8 cellular contexts compared by ENCODE assay signal in the genomic region with DNA sequence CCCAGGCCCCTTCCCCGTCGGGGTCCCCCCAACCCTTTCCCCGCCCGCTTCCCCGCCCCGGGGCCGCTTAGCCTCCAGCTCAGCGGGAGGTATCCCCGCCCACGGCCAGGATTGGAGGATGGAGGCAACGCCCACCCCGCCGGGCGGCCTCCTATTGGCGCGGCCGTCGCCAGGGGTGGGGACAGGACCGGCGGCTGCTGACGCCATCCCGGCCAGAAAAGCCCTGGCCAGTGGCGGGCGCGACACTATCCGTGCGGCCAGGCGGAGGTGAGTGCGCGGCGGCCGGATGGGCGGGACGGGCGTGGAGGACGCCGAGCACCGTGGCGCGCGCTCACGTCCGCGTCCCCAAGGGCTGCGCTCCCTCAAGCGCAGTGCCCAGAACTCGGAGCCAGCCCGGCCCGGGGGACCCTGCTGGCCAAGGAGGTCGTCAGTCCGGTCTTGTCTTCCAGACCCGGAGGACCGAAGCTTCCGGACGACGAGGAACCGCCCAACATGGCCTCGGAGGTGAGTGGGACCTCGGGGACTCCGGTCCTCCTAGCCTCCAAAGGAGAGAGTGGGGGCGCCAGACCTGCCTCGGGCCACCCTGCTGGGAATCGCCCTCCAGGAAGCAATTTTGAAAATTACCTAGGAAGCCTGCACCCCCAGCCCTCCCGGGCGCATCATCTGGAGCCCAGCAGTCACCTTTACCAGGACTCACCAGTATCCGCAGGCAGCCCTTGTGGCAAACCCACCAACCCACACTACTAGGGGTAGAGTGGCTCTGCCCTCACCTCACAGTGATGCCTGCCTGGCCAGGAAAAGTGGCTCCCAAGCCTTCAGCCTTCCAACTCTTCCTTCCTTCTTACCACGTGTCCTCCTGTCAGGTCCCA. TPM values are rescaled to one million over a fixed set of nuclear protein-coding genes. Genes with fewer than 3 reads are reported as not detected.
DNase-seq lines count a peak whose midpoint lies in the region; ATAC-seq, FAIRE-seq and TF ChIP-seq lines count a peak whose summit lies in the region.

TSS of gene ASL (plus strand) at position 230 of the 869 bp plus-strand sequence. CDS start at position 493, 263 bp downstream.

- H3K4me1 ChIP-seq in A549 (peaks cover 9% of the 10 kb centered on the region), skeletal muscle tissue (ENCODE audit: control insufficient read depth in 3 of 3, insufficient read depth in 3 of 3, low read length in 3 of 3) (peaks cover 9 to 13% (median 11%) of the 10 kb centered on the region in 3 donors)

- H3K4me3 ChIP-seq in A549 (peak within 1 kb of the TSS; percentile 69), iPS-18c (ENCODE audit: insufficient read depth, low read depth, low read length) (peak within 1 kb of the TSS; percentile 94), skeletal muscle tissue (ENCODE audit: low read length in 3 of 3) (peak within 1 kb of the TSS; percentile 90 to 92 (median 92))

- peak within 1 kb of the TSS; percentile 94 for H3K4me2 ChIP-seq in A549

- CTCF ChIA-PET in A549 (lab: Yijun Ruan, JAX): interaction anchor here (1.0 to 2.3 kb wide), 4 partner anchors 18 to 45 kb away, joined by 3 to 9 read pairs (median 4); no protein-coding TSS in a partner anchor

- TF ChIP-seq POLR2A in A549 (IDR thresholded peaks at IDR 0.05; ENCODE audit: low read length): peak; percentile 96

- no peak for TF ChIP-seq CTCF in A549 (IDR thresholded peaks at IDR 0.05)
- TF ChIP-seq CTCF in VCaP (conservative IDR thresholded peaks at IDR 0.05): no peak

- no peak for TF ChIP-seq EP300 in A549 (IDR thresholded peaks at IDR 0.05)

- H3K27me3 ChIP-seq in skeletal muscle tissue (ENCODE audit: control insufficient read depth in 3 of 3, insufficient read depth in 3 of 3, low read length in 3 of 3): no peaks in the 10 kb centered on the region

- ATAC-seq in A549 (peak; percentile 98 to 99), GM18858 (IDR thresholded peaks at IDR 0.05; ENCODE audit: unreplicated experiment) (peak; percentile 97), HG03066 (IDR thresholded peaks at IDR 0.05; ENCODE audit: low read depth, unreplicated experiment) (peak; percentile 97)

- peak; percentile 89 to 99 for DNase-seq in A549 (ENCODE audit: low read depth in 1 of 2, low spot score in 1 of 2)
- peak; percentile 61 for DNase-seq in NCI-H2171 treated with DMSO at 0.1 percent for 48 hours (lab: John Stamatoyannopoulos, UW)
- DNase-seq in T47D (ENCODE audit: low read depth in 1 of 2, low spot score in 1 of 2): peak; percentile 97 to 100

- no peak for FAIRE-seq in A549 (lab: Jason Lieb, UNC)

- POLR2A ChIA-PET in A549 (lab: Yijun Ruan, JAX): interaction anchor here (0.5 to 1.4 kb wide), 9 partner anchors 8 to 418 kb away, joined by 3 to 6 read pairs (median 4); partner anchors contain the start of gene CRCP

- no peaks in the 10 kb centered on the region for H3K9me3 ChIP-seq in A549
- H3K9me3 ChIP-seq in iPS-18c (ENCODE audit: control insufficient read depth, insufficient read depth, low read length): no peaks in the 10 kb centered on the region
- H3K9me3 ChIP-seq in skeletal muscle tissue (ENCODE audit: control insufficient read depth in 3 of 3, low read length in 3 of 3): no peaks in the 10 kb centered on the region

- TF ChIP-seq RAD21 in A549 (conservative IDR thresholded peaks at IDR 0.05 in 1 of 2, IDR thresholded peaks at IDR 0.05 in 1 of 2): peak in 1 of 2 experiments; percentile 26; a peak in 1 of 5 replicates

- in situ Hi-C loops in T47D (cut with HindIII; ENCODE audit: low pct_unique_long_range_greater_than_20kb, low sequenced_read_pairs): no loop called here

- H3K27ac ChIP-seq in A549 (peak within 1 kb of the TSS; percentile 74 to 88), VCaP (peak within 1 kb of the TSS; percentile 69), skeletal muscle tissue (ENCODE audit: low read depth, low read length) (no peak within 1 kb of the TSS)

- no peaks in the 10 kb centered on the region for H3K36me3 ChIP-seq in skeletal muscle tissue (ENCODE audit: control insufficient read depth in 3 of 3, insufficient read depth in 3 of 3, low read length in 3 of 3)

- H3K9ac ChIP-seq in skeletal muscle tissue (ENCODE audit: low read depth in 1 of 3, low read length in 3 of 3): peak within 1 kb of the TSS; percentile 68 to 83 (median 82)

- WGBS in A549 (ENCODE audit: missing lambda C conversion rate): 2% methylated on average over 35 of the region's 67 CpGs

TF ChIP-seq in A549, 52 proteins besides CTCF, POLR2A, EP300 and RAD21:
- TF ChIP-seq TP53 (CRISPR knock-in tag; IDR thresholded peaks at IDR 0.05) (0 out of 2 replicates have a peak, but pooled peaks have one; percentile 52), TFCP2L1 (CRISPR knock-in tag; IDR thresholded peaks at IDR 0.05) (no peak), RFX5 (IDR thresholded peaks at IDR 0.05) (peak; percentile 66; the same call in 1 of the 2 replicates), E2F6 (IDR thresholded peaks at IDR 0.05; ENCODE audit: borderline replicate concordance, low read depth) (peak; percentile 50), PBX3 (IDR thresholded peaks at IDR 0.05) (no peak), JUN (IDR thresholded peaks at IDR 0.05) (peak; percentile 72 to 78; a peak in 4 of 5 replicates), SREBF2 (IDR thresholded peaks at IDR 0.05) (no peak), HOXA7 (CRISPR knock-in tag; IDR thresholded peaks at IDR 0.05) (no peak), HES2 (IDR thresholded peaks at IDR 0.05) (no peak), PHF8 (IDR thresholded peaks at IDR 0.05; ENCODE audit: borderline replicate concordance, low read depth) (peak; percentile 34; the same call in 1 of the 2 replicates), KDM5A (IDR thresholded peaks at IDR 0.05) (no peak)
- TF ChIP-seq, protein P1, sequence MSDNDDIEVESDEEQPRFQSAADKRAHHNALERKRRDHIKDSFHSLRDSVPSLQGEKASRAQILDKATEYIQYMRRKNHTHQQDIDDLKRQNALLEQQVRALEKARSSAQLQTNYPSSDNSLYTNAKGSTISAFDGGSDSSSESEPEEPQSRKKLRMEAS (IDR thresholded peaks at IDR 0.05): peak; percentile 42; the same call in 1 of the 2 replicates
- TF ChIP-seq, protein P2, sequence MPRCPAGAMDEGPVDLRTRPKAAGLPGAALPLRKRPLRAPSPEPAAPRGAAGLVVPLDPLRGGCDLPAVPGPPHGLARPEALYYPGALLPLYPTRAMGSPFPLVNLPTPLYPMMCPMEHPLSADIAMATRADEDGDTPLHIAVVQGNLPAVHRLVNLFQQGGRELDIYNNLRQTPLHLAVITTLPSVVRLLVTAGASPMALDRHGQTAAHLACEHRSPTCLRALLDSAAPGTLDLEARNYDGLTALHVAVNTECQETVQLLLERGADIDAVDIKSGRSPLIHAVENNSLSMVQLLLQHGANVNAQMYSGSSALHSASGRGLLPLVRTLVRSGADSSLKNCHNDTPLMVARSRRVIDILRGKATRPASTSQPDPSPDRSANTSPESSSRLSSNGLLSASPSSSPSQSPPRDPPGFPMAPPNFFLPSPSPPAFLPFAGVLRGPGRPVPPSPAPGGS (IDR thresholded peaks at IDR 0.05): peak; percentile 82; the same call in 2 of the 3 replicates

RNA-seq across cellular contexts. Expression of gene ASL, which starts in this region (rescaled TPM):
- polyA plus RNA-seq in A549 (2011; rRNA removed) (19.6 and 20.2 TPM in 2 replicates), A549 (2017; fragmentation: RNase III; extraction: RNeasy Plus Mini Kit Qiagen cat#74134 plus additional on column Dnase treatment) (21.1 to 26.5 TPM (median 23.4 TPM) in 3 replicates)
- polyA plus RNA-seq in A549 (2012; cell fraction: cytosol; rRNA removed): 25.3 and 31.8 TPM in 2 replicates
- polyA plus RNA-seq in A549 (2012; cell fraction: nucleus; rRNA removed): 62.7 and 71.5 TPM in 2 replicates
- 21.6 and 22.2 TPM in 2 replicates for polyA minus RNA-seq in A549 (2011; rRNA and poly(A)+ RNA removed)
- 7.3 TPM for total RNA-seq in skeletal muscle tissue
